In the genomic region with DNA sequence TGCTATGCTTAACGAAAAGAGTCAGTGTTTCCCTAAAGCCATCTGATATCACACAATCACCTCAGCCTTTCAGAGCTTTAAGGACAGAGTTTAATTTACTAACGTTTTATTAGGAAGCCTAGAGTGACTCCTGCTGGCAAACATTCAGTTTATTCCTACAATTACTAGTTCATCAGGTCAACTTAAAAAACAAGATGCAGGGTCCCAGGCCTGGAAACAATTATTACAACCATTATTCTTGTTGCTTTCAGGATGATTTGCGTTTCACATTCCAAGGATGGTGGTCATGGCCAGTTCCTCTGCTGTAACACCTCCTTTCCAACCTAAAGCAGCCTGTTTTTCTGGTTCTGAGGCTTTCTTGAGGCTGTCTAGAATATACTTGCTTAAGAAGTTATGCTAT, we compare ENCODE assay signal across 8 cellular contexts. TPM values are rescaled to one million over a fixed set of nuclear protein-coding genes. Genes with fewer than 3 reads are reported as not detected.
A peak's percentile ranks its signal among the peaks of the same experiment; 100 is the strongest.
DNase-seq lines count a peak whose midpoint lies in the region; ATAC-seq lines count a peak whose summit lies in the region.

No MANE protein-coding gene starts in this region.

- H3K27me3 Mint-ChIP-seq in activated naive CD4-positive, alpha-beta T cell treated with anti-CD3 and anti-CD28 coated beads, Interleukin-2, amount 10 ng/mL, durations not matched to agents 7 days and 5 days = no peaks in the 10 kb centered on the region
- no peaks in the 10 kb centered on the region for H3K27me3 Mint-ChIP-seq in naive B cell

- no peaks in the 10 kb centered on the region for H3K9me3 Mint-ChIP-seq in activated naive CD4-positive, alpha-beta T cell treated with anti-CD3 and anti-CD28 coated beads, Interleukin-2, amount 10 ng/mL, durations not matched to agents 7 days and 5 days
- no peaks in the 10 kb centered on the region for H3K9me3 Mint-ChIP-seq in naive B cell

- ATAC-seq in naive B cell (ENCODE audit: low read depth in 2 of 2) (no peak), HG03280 (IDR thresholded peaks at IDR 0.05; ENCODE audit: unreplicated experiment) (no peak)

- peaks cover 54% of the 10 kb centered on the region for H3K4me1 Mint-ChIP-seq in activated naive CD4-positive, alpha-beta T cell treated with anti-CD3 and anti-CD28 coated beads, Interleukin-2, amount 10 ng/mL, durations not matched to agents 7 days and 5 days
- peaks cover 36 to 41% (median 37%) of the 10 kb centered on the region in 3 donors for H3K4me1 Mint-ChIP-seq in naive B cell

- peaks cover 19% of the 10 kb centered on the region for H3K36me3 Mint-ChIP-seq in activated naive CD4-positive, alpha-beta T cell treated with anti-CD3 and anti-CD28 coated beads, Interleukin-2, amount 10 ng/mL, durations not matched to agents 7 days and 5 days
- H3K36me3 Mint-ChIP-seq in naive B cell = peaks cover 0 to 4% of the 10 kb centered on the region in 2 donors

- peak overlapping the region; percentile 78 for H3K4me3 Mint-ChIP-seq in activated naive CD4-positive, alpha-beta T cell treated with anti-CD3 and anti-CD28 coated beads, Interleukin-2, amount 10 ng/mL, durations not matched to agents 7 days and 5 days
- peak overlapping the region in 7 of 8 donors; percentile 66 to 97 (median 87) for H3K4me3 Mint-ChIP-seq in naive B cell

- H3K27ac Mint-ChIP-seq in activated naive CD4-positive, alpha-beta T cell treated with anti-CD3 and anti-CD28 coated beads, Interleukin-2, amount 10 ng/mL, durations not matched to agents 7 days and 5 days = no peak overlapping the region
- peak overlapping the region in 2 of 6 donors; percentile 51 to 62 for H3K27ac Mint-ChIP-seq in naive B cell

- CTCF ChIA-PET in activated naive CD4-positive, alpha-beta T cell treated with anti-CD3 and anti-CD28 coated beads, Interleukin-2, amount 10 ng/mL, durations not matched to agents 7 days and 5 days (lab: Charles Lee) = interaction anchor here (0.7 to 3.6 kb wide), 8 partner anchors 40 to 213 kb away, joined by 3 to 21 read pairs (median 4); no protein-coding TSS in a partner anchor

- DNase-seq in activated naive CD4-positive, alpha-beta T cell treated with anti-CD3 and anti-CD28 coated beads, Interleukin-2, amount 10 ng/mL, durations not matched to agents 7 days and 5 days = no peak
- DNase-seq in activated naive CD4-positive, alpha-beta T cell treated with anti-CD3 and anti-CD28 coated beads, Interleukin-2, amount 50 U/mL, for 16 hours = no peak
- peak; percentile 12 for DNase-seq in NCI-H748 treated with DMSO at 0.1 percent for 48 hours (lab: John Stamatoyannopoulos, UW)
- peak; percentile 81 for DNase-seq in dermis blood vessel endothelial cell
- DNase-seq in naive B cell = peak; percentile 64
- DNase-seq in middle frontal gyrus (ENCODE audit: extremely low spot score, low spot score) = no peak
- DNase-seq in GM19238 (ENCODE audit: insufficient read length, low spot score) = no peak

RNA-seq across cellular contexts. Expression of gene FAM53B, which starts 1.5 kb away (rescaled TPM):
- 30.5 and 36.5 TPM in 2 replicates for total RNA-seq in dermis blood vessel endothelial cell
- polyA plus RNA-seq in naive B cell (ENCODE audit: low read depth in 6 of 6) = 100 to 1,000 TPM in 1 of 6 donors, 10 to 100 TPM in 5; 19.6 to 141 (median 31.5) TPM

RNA-seq across cellular contexts. Expression of gene EEF1AKMT2, which starts 46.0 kb away (rescaled TPM):
- 10.4 and 20.9 TPM in 2 replicates for total RNA-seq in dermis blood vessel endothelial cell
- polyA plus RNA-seq in naive B cell (ENCODE audit: low read depth in 6 of 6) = 10 to 100 TPM; 16.1 to 40.6 (median 23.4) TPM

RNA-seq across cellular contexts. Expression of gene ABRAXAS2, which starts 55.9 kb away (rescaled TPM):
- total RNA-seq in dermis blood vessel endothelial cell = 14.3 and 18.8 TPM in 2 replicates
- polyA plus RNA-seq in naive B cell (ENCODE audit: low read depth in 6 of 6) = 10 to 100 TPM; 11.4 to 21.9 (median 19.3) TPM

Comparison
In these comparisons a context has a peak if more than half of its experiments do, and no peak if none do; other contexts are left out.
1. DNase-seq: peak in NCI-H748 treated with DMSO at 0.1 percent for 48 hours (single experiment), dermis blood vessel endothelial cell (single experiment) and naive B cell (single experiment); none in activated naive CD4-positive, alpha-beta T cell treated with anti-CD3 and anti-CD28 coated beads, Interleukin-2, amount 10 ng/mL, durations not matched to agents 7 days and 5 days (single experiment), activated naive CD4-positive, alpha-beta T cell treated with anti-CD3 and anti-CD28 coated beads, Interleukin-2, amount 50 U/mL, for 16 hours (single experiment), middle frontal gyrus (single experiment) and GM19238 (single experiment).